ENCODE assay signal across 23 cellular contexts in genomic region chr15:57343018-57343417, GRCh38.
"Had no signal": no experiment of that assay in that cellular context is flagged by ENCODE, and none has a peak within 500 bp of the region (broad histone marks: within the 10 kb centered on the region; RNA-seq: fewer than 3 reads in every experiment).

No MANE protein-coding gene starts in this region.

- H3K9me3 Mint-ChIP-seq: dendritic cell treated with granulocyte-macrophage colony-stimulating factor and Interleukin-4, amounts not matched to agents 40 ng/mL and 50 ng/mL, for 4 days; effector memory CD8-positive, alpha-beta T cell; naive B cell; stimulated activated naive B cell treated with anti-CD40 and anti-IgM and Interleukin-4, amounts not matched to agents 10 μg/mL and 1 μg/mL and 100 μg/mL, for 72 hours; stimulated activated naive CD8-positive, alpha-beta T cell treated with anti-CD3 and anti-CD28 coated beads, Interleukin-15, amount 100 ng/mL, for 72 hours had no signal

- DNase-seq: effector memory CD8-positive, alpha-beta T cell; esophagus squamous epithelium; foreskin fibroblast; kidney; left cardiac atrium; left ventricle myocardium inferior; lower lobe of right lung; naive B cell; nucleus accumbens; ovary; sigmoid colon; stimulated activated CD4-positive, alpha-beta T cell treated with anti-CD3 and anti-CD28 coated beads, Interleukin-2, amount 100 ng/mL, for 24 hours; stimulated activated CD4-positive, alpha-beta T cell treated with anti-CD3 and anti-CD28 coated beads, Interleukin-4, amount 100 ng/mL, for 4 hours; stimulated activated naive B cell treated with anti-CD40 and anti-IgM and Interleukin-4, amounts not matched to agents 10 μg/mL and 1 μg/mL and 100 μg/mL, for 72 hours; stimulated activated naive CD8-positive, alpha-beta T cell treated with anti-CD3 and anti-CD28 coated beads, Interleukin-15, amount 100 ng/mL, for 72 hours; transverse colon; uterus had no signal

- H3K27ac ChIP-seq: esophagus squamous epithelium, gastroesophageal sphincter, left ventricle myocardium inferior, lower lobe of right lung, ovary, right atrium auricular region, sigmoid colon, skin epidermis, thoracic aorta, transverse colon, uterus had no signal

- H3K36me3 ChIP-seq: esophagus squamous epithelium, gastroesophageal sphincter, left ventricle myocardium inferior, lower lobe of right lung, ovary, right atrium auricular region, sigmoid colon, thoracic aorta, transverse colon, uterus had no signal

- H3K4me1 Mint-ChIP-seq: memory B cell; stimulated activated naive CD8-positive, alpha-beta T cell treated with anti-CD3 and anti-CD28 coated beads, Interleukin-15, amount 100 ng/mL, for 72 hours had no signal

- H3K27me3 ChIP-seq: esophagus squamous epithelium, gastroesophageal sphincter, ovary, right atrium auricular region, sigmoid colon, transverse colon, uterus had no signal

- H3K9me3 ChIP-seq: esophagus squamous epithelium, gastroesophageal sphincter, lower lobe of right lung, ovary, right atrium auricular region, sigmoid colon, transverse colon, uterus had no signal

- ATAC-seq: effector memory CD8-positive, alpha-beta T cell; gastroesophageal sphincter; left cardiac atrium; lower lobe of right lung; stimulated activated naive B cell treated with anti-CD40 and anti-IgM and Interleukin-4, amounts not matched to agents 10 μg/mL and 1 μg/mL and 100 μg/mL, for 72 hours; stimulated activated naive CD8-positive, alpha-beta T cell treated with anti-CD3 and anti-CD28 coated beads, Interleukin-15, amount 100 ng/mL, for 72 hours had no signal

- H3K27ac Mint-ChIP-seq: dendritic cell treated with granulocyte-macrophage colony-stimulating factor and Interleukin-4, amounts not matched to agents 40 ng/mL and 50 ng/mL, for 4 days; effector memory CD8-positive, alpha-beta T cell; memory B cell; stimulated activated naive B cell treated with anti-CD40 and anti-IgM and Interleukin-4, amounts not matched to agents 10 μg/mL and 1 μg/mL and 100 μg/mL, for 72 hours had no signal

- H3K36me3 Mint-ChIP-seq: memory B cell; naive B cell; stimulated activated naive B cell treated with anti-CD40 and anti-IgM and Interleukin-4, amounts not matched to agents 10 μg/mL and 1 μg/mL and 100 μg/mL, for 72 hours had no signal

- H3K4me1 ChIP-seq: gastroesophageal sphincter, sigmoid colon, transverse colon, uterus had no signal

- H3K4me3 Mint-ChIP-seq: dendritic cell treated with granulocyte-macrophage colony-stimulating factor and Interleukin-4, amounts not matched to agents 40 ng/mL and 50 ng/mL, for 4 days; effector memory CD8-positive, alpha-beta T cell; memory B cell; naive B cell; stimulated activated naive B cell treated with anti-CD40 and anti-IgM and Interleukin-4, amounts not matched to agents 10 μg/mL and 1 μg/mL and 100 μg/mL, for 72 hours; stimulated activated naive CD8-positive, alpha-beta T cell treated with anti-CD3 and anti-CD28 coated beads, Interleukin-15, amount 100 ng/mL, for 72 hours had no signal

- H3K27me3 Mint-ChIP-seq: stimulated activated naive CD8-positive, alpha-beta T cell treated with anti-CD3 and anti-CD28 coated beads, Interleukin-15, amount 100 ng/mL, for 72 hours had no signal

- H3K4me3 ChIP-seq: esophagus squamous epithelium, gastroesophageal sphincter, left ventricle myocardium inferior, lower lobe of right lung, ovary, right atrium auricular region, sigmoid colon, skin epidermis, thoracic aorta, transverse colon, uterus had no signal
